Comparison of ENCODE assay signal across 8 cellular contexts in genomic region chr17:29807520-29808361, GRCh38.
A peak's percentile ranks its signal among the peaks of the same experiment; 100 is the strongest.
DNase-seq lines count a peak whose midpoint lies in the region; ATAC-seq, FAIRE-seq and TF ChIP-seq lines count a peak whose summit lies in the region.

No MANE protein-coding gene starts in this region.

- no peaks in the 10 kb centered on the region for H3K4me1 ChIP-seq in right lobe of liver

- peak; percentile 92 to 96 (median 94) for ATAC-seq in right lobe of liver
- ATAC-seq in GM18867 (IDR thresholded peaks at IDR 0.05; ENCODE audit: unreplicated experiment), result no peak

- no peaks in the 10 kb centered on the region for H3K9me3 Mint-ChIP-seq in dendritic cell treated with granulocyte-macrophage colony-stimulating factor and Interleukin-4, amounts not matched to agents 40 ng/mL and 50 ng/mL, for 4 days

- H3K36me3 Mint-ChIP-seq in dendritic cell treated with granulocyte-macrophage colony-stimulating factor and Interleukin-4, amounts not matched to agents 40 ng/mL and 50 ng/mL, for 4 days (ENCODE audit: low read depth), result no peaks in the 10 kb centered on the region

- no peaks in the 10 kb centered on the region for H3K27me3 ChIP-seq in right lobe of liver

- H3K36me3 ChIP-seq in right lobe of liver, result no peaks in the 10 kb centered on the region

- no peaks in the 10 kb centered on the region for H3K9me3 ChIP-seq in right lobe of liver

- peak overlapping the region in 2 of 3 donors; percentile 19 to 20 for H3K4me3 ChIP-seq in right lobe of liver

- H3K27ac Mint-ChIP-seq in dendritic cell treated with granulocyte-macrophage colony-stimulating factor and Interleukin-4, amounts not matched to agents 40 ng/mL and 50 ng/mL, for 4 days, result peak overlapping the region; percentile 85

- H3K4me1 Mint-ChIP-seq in dendritic cell treated with granulocyte-macrophage colony-stimulating factor and Interleukin-4, amounts not matched to agents 40 ng/mL and 50 ng/mL, for 4 days (ENCODE audit: low read depth), result peaks cover 13% of the 10 kb centered on the region

- intact Hi-C loops in dendritic cell treated with granulocyte-macrophage colony-stimulating factor and Interleukin-4, amounts not matched to agents 40 ng/mL and 50 ng/mL, for 4 days (cut with micrococcal nuclease), result loop anchor here (1.0 to 10.0 kb wide), 3 partner anchors 123 to 287 kb away; partner anchors contain the start of gene SSH2
- intact Hi-C loops in right lobe of liver (cut with DNase I), result loop anchor here in 1 of 2 donors (5.0 to 10.0 kb wide), 2 partner anchors 125 to 217 kb away; partner anchors contain the start of gene SSH2

- H3K27ac ChIP-seq in right lobe of liver, result peak overlapping the region in 1 of 3 donors; percentile 32

- WGBS in right lobe of liver (ENCODE audit: insufficient coverage, low coverage, low lambda C conversion rate, missing lambda C conversion rate), result 20% methylated on average over 11 of the region's 14 CpGs

- TF ChIP-seq CTCF in GM13976 (IDR thresholded peaks at IDR 0.05; ENCODE audit: borderline replicate concordance, control extremely low read depth, extremely low read depth, insufficient read depth, missing control alignments) (peak; percentile 57), right lobe of liver (IDR thresholded peaks at IDR 0.05) (peak; percentile 76 to 86 (median 79))

- in situ Hi-C loops in GM13976 (cut with MboI; ENCODE audit: low sequenced_read_pairs, unreplicated experiment), result loop anchor here (5.0 kb wide), 1 partner anchor 125 kb away; the partner anchor contains the start of gene SSH2

- no peak for TF ChIP-seq POLR2A in right lobe of liver (IDR thresholded peaks at IDR 0.05)

- no peaks in the 10 kb centered on the region for H3K27me3 Mint-ChIP-seq in dendritic cell treated with granulocyte-macrophage colony-stimulating factor and Interleukin-4, amounts not matched to agents 40 ng/mL and 50 ng/mL, for 4 days

- DNase-seq in GM13976 (ENCODE audit: low spot score), result peak; percentile 73
- peak; percentile 70 for DNase-seq in NCI-H460 (ENCODE audit: extremely low read depth, low read depth)
- DNase-seq in activated CD4-positive, alpha-beta T cell treated with anti-CD3 and anti-CD28 coated beads, Interleukin-2, amount 50 U/mL, for 1 hour, result peak; percentile 70
- DNase-seq in right lobe of liver, result peak in 2 of 3 donors; percentile 41 to 69
- DNase-seq in stimulated activated CD4-positive, alpha-beta T cell treated with anti-CD3 and anti-CD28 coated beads, TNF-alpha, amount 100 ng/mL, for 4 hours (ENCODE audit: low read depth in 3 of 3), result peak; percentile 28 to 53 (median 36)

- H3K4me3 Mint-ChIP-seq in dendritic cell treated with granulocyte-macrophage colony-stimulating factor and Interleukin-4, amounts not matched to agents 40 ng/mL and 50 ng/mL, for 4 days, result peak overlapping the region; percentile 73

- FAIRE-seq in A204.1 (lab: Jason Lieb, UNC), result peak; percentile 97
